Comparison of ENCODE assay signal across 1 cellular context in genomic region chr14:73727181-73727580, GRCh38.
TF ChIP-seq lines count a peak whose summit lies in the region.

No MANE protein-coding gene starts in this region.

TF ChIP-seq in HepG2, 621 proteins besides CTCF, POLR2A, EP300 and RAD21:
- TF ChIP-seq RBM22 (optimal IDR thresholded peaks at IDR 0.05; ENCODE audit: low read length): peak; percentile 46
- TF ChIP-seq ZNF24 (IDR thresholded peaks at IDR 0.05): no peak
- peak; percentile 6 for TF ChIP-seq AGO2 (optimal IDR thresholded peaks at IDR 0.05; ENCODE audit: low read depth, low read length)
